In genomic region chr1:16900771-16901170, GRCh38 we compare ENCODE assay signal across 2 cellular contexts.
TF ChIP-seq lines count a peak whose summit lies in the region.

No MANE protein-coding gene starts in this region.

TF ChIP-seq in HCT116, 20 proteins besides CTCF, POLR2A, EP300 and RAD21 (continued from another document):
- TF ChIP-seq REST (IDR thresholded peaks at IDR 0.05; ENCODE audit: low read depth) (no peak), ZBTB33 (IDR thresholded peaks at IDR 0.05; ENCODE audit: extremely low read depth, insufficient replicate concordance, low read length) (no peak), EZH2phosphoT487 (IDR thresholded peaks at IDR 0.05; ENCODE audit: borderline replicate concordance) (no peak), EZH2 (IDR thresholded peaks at IDR 0.05) (no peak), SP1 (IDR thresholded peaks at IDR 0.05; ENCODE audit: low read depth) (no peak), CBX3 (IDR thresholded peaks at IDR 0.05; ENCODE audit: low read depth) (no peak), YY1 (IDR thresholded peaks at IDR 0.05; ENCODE audit: extremely low read depth, insufficient replicate concordance, low read depth, low read length) (no peak), ELF1 (IDR thresholded peaks at IDR 0.05; ENCODE audit: borderline replicate concordance, low read depth) (no peak), ZNF274 (IDR thresholded peaks at IDR 0.05; ENCODE audit: low read depth, low read length) (no peak), TCF7L2 (IDR thresholded peaks at IDR 0.05; ENCODE audit: borderline replicate concordance, extremely low read depth, insufficient read depth, insufficient read length) (no peak), SRF (IDR thresholded peaks at IDR 0.05; ENCODE audit: low read depth) (no peak), POLR2AphosphoS5 (IDR thresholded peaks at IDR 0.05; ENCODE audit: low read depth, low read length) (no peak), SIN3A (IDR thresholded peaks at IDR 0.05; ENCODE audit: low read depth) (no peak), EGR1 (IDR thresholded peaks at IDR 0.05; ENCODE audit: low read depth) (no peak), ZFX (IDR thresholded peaks at IDR 0.05) (no peak)

TF ChIP-seq in liver, 16 proteins besides CTCF, POLR2A, EP300 and RAD21 (continued from another document):
- no peak for TF ChIP-seq REST (IDR thresholded peaks at IDR 0.05)
- TF ChIP-seq MAX (IDR thresholded peaks at IDR 0.05) = no peak
- no peak for TF ChIP-seq NR2F2 (IDR thresholded peaks at IDR 0.05)
- TF ChIP-seq EGR1 (IDR thresholded peaks at IDR 0.05; ENCODE audit: low read depth in 2 of 2) = no peak
- no peak for TF ChIP-seq SP1 (IDR thresholded peaks at IDR 0.05)
- TF ChIP-seq HNF4A (conservative IDR thresholded peaks at IDR 0.05) = no peak
- no peak for TF ChIP-seq FOXA2 (IDR thresholded peaks at IDR 0.05)
- TF ChIP-seq RXRA (IDR thresholded peaks at IDR 0.05) = no peak
- no peak for TF ChIP-seq HNF4G (IDR thresholded peaks at IDR 0.05)
- no peak for TF ChIP-seq GABPA (IDR thresholded peaks at IDR 0.05 in 1 of 2, conservative IDR thresholded peaks at IDR 0.05 in 1 of 2)
